8 cellular contexts compared by ENCODE assay signal in genomic region chr16:21520134-21521047, GRCh38.
A peak's percentile ranks its signal among the peaks of the same experiment; 100 is the strongest.
DNase-seq lines count a peak whose midpoint lies in the region; ATAC-seq and TF ChIP-seq lines count a peak whose summit lies in the region.
"Not testable (repeated sequence)": the region's sequence is repeated elsewhere in the genome, so short reads cannot be mapped to it uniquely, and the experiment has no call there.

No MANE protein-coding gene starts in this region.

- H3K9me3 Mint-ChIP-seq in activated CD4-positive, alpha-beta T cell treated with anti-CD3 and anti-CD28 coated beads, Interleukin-2, amount 10 ng/mL, durations not matched to agents 24 days and 14 days = not testable (repeated sequence)

- H3K4me1 ChIP-seq in BLaER1 = peaks cover 57% of the 10 kb centered on the region

- H3K9ac ChIP-seq in BLaER1 = peak overlapping the region; percentile 91

- H3K27ac Mint-ChIP-seq in activated CD4-positive, alpha-beta T cell treated with anti-CD3 and anti-CD28 coated beads, Interleukin-2, amount 10 ng/mL, durations not matched to agents 24 days and 14 days = peak overlapping the region; percentile 99

- H4K20me1 ChIP-seq in BLaER1 = peaks cover 43% of the 10 kb centered on the region

- H3K36me3 ChIP-seq in BLaER1 = not testable (repeated sequence)

- H3K27ac ChIP-seq in BLaER1 (peak overlapping the region; percentile 95), coronary artery (peak overlapping the region; percentile 78 to 93)

- DNase-seq in NCI-H524 treated with DMSO at 0.1 percent for 48 hours (lab: John Stamatoyannopoulos, UW) = peak; percentile 62
- DNase-seq in activated CD4-positive, alpha-beta T cell treated with anti-CD3 and anti-CD28 coated beads, Interleukin-2, amount 10 ng/mL, durations not matched to agents 24 days and 14 days = peak; percentile 100
- peak; percentile 98 for DNase-seq in coronary artery (ENCODE audit: low spot score)
- peak; percentile 99 for DNase-seq in left kidney (ENCODE audit: low read depth, low spot score)
- DNase-seq in stimulated activated CD4-positive, alpha-beta T cell treated with anti-CD3 and anti-CD28 coated beads, Interleukin-1b, Interleukin-23, amount 100 ng/mL, for 48 hours = peak; percentile 97

- intact Hi-C loops in activated CD4-positive, alpha-beta T cell treated with anti-CD3 and anti-CD28 coated beads, Interleukin-2, amount 10 ng/mL, durations not matched to agents 24 days and 14 days (cut with micrococcal nuclease) = loop anchor here (1.0 to 10.0 kb wide), 2 partner anchors 79 to 434 kb away; partner anchors contain the start of genes METTL9 and UQCRC2

- H3K4me2 ChIP-seq in BLaER1 = peak overlapping the region; percentile 86

- not testable (repeated sequence) for H3K9me3 ChIP-seq in BLaER1

- H3K36me3 Mint-ChIP-seq in activated CD4-positive, alpha-beta T cell treated with anti-CD3 and anti-CD28 coated beads, Interleukin-2, amount 10 ng/mL, durations not matched to agents 24 days and 14 days (ENCODE audit: low read depth) = peaks cover 32% of the 10 kb centered on the region

- peak overlapping the region; percentile 98 for H3K4me3 Mint-ChIP-seq in activated CD4-positive, alpha-beta T cell treated with anti-CD3 and anti-CD28 coated beads, Interleukin-2, amount 10 ng/mL, durations not matched to agents 24 days and 14 days

- ATAC-seq in GM19324 (IDR thresholded peaks at IDR 0.05; ENCODE audit: low FRiP score, unreplicated experiment) = peak; percentile 73
- peak; percentile 49 for ATAC-seq in HG03457 (IDR thresholded peaks at IDR 0.05; ENCODE audit: unreplicated experiment)

- not testable (repeated sequence) for H3K27me3 Mint-ChIP-seq in activated CD4-positive, alpha-beta T cell treated with anti-CD3 and anti-CD28 coated beads, Interleukin-2, amount 10 ng/mL, durations not matched to agents 24 days and 14 days

- H3K27me3 ChIP-seq in BLaER1 = not testable (repeated sequence)

- TF ChIP-seq CTCF in coronary artery (IDR thresholded peaks at IDR 0.05) = not testable (repeated sequence)

- H3K4me3 ChIP-seq in BLaER1 = peak overlapping the region; percentile 76
- H3K4me3 ChIP-seq in coronary artery = peak overlapping the region; percentile 78

- H3K4me1 Mint-ChIP-seq in activated CD4-positive, alpha-beta T cell treated with anti-CD3 and anti-CD28 coated beads, Interleukin-2, amount 10 ng/mL, durations not matched to agents 24 days and 14 days = peaks cover 23% of the 10 kb centered on the region

Comparison
In these comparisons a context has a peak if more than half of its experiments do, and no peak if none do; other contexts are left out.
1. Peak in every context shown above with its lines: DNase-seq, ATAC-seq, H3K4me3 ChIP-seq and H3K27ac ChIP-seq.